In genomic region chr3:139287557-139287956, GRCh38 we compare ENCODE assay signal across 25 cellular contexts.
"Had no signal": no experiment of that assay in that cellular context is flagged by ENCODE, and none has a peak within 500 bp of the region (broad histone marks: within the 10 kb centered on the region; RNA-seq: fewer than 3 reads in every experiment).

No MANE protein-coding gene starts in this region.

- H3K4me1 ChIP-seq: left lung, lower lobe of right lung, neural progenitor cell, prostate gland, tibial nerve had no signal

- FAIRE-seq: keratinocyte had no signal

- H3K27ac Mint-ChIP-seq: naive thymus-derived CD8-positive, alpha-beta T cell; nephron; neural progenitor cell; stimulated activated memory B cell treated with anti-CD40 and anti-IgM and Interleukin-4, amounts not matched to agents 10 μg/mL and 1 μg/mL and 100 μg/mL, for 72 hours; stimulated activated naive CD8-positive, alpha-beta T cell treated with anti-CD3 and anti-CD28 coated beads, Interleukin-15, amount 100 ng/mL, for 72 hours; type B pancreatic cell had no signal

- H3K27ac ChIP-seq: left lung, lower lobe of right lung, neural progenitor cell, neutrophil, prostate gland, tibial nerve had no signal

- DNase-seq: hippocampal formation; kidney glomerular epithelial cell; left cardiac atrium; left lung; lower lobe of right lung; mammary epithelial cell; mesenchymal stem cell; naive thymus-derived CD8-positive, alpha-beta T cell; occipital lobe; retina; stimulated activated CD4-positive, alpha-beta T cell treated with anti-CD3 and anti-CD28 coated beads, Interleukin-4, amount 100 ng/mL, for 4 hours; stimulated activated CD8-positive, alpha-beta memory T cell treated with anti-CD3 and anti-CD28 coated beads, Interleukin-4, amount 100 ng/mL, for 48 hours; stimulated activated naive CD4-positive, alpha-beta T cell treated with Interleukin-2 at 50 U/mL for 16 hours; stimulated activated naive CD8-positive, alpha-beta T cell treated with anti-CD3 and anti-CD28 coated beads, Interleukin-15, amount 100 ng/mL, for 72 hours; substantia nigra had no signal

- H3K27me3 Mint-ChIP-seq: naive thymus-derived CD8-positive, alpha-beta T cell; stimulated activated memory B cell treated with anti-CD40 and anti-IgM and Interleukin-4, amounts not matched to agents 10 μg/mL and 1 μg/mL and 100 μg/mL, for 72 hours; stimulated activated naive CD8-positive, alpha-beta T cell treated with anti-CD3 and anti-CD28 coated beads, Interleukin-15, amount 100 ng/mL, for 72 hours had no signal

- ATAC-seq: left lung; lower lobe of right lung; naive thymus-derived CD8-positive, alpha-beta T cell; sciatic nerve; stimulated activated memory B cell treated with anti-CD40 and anti-IgM and Interleukin-4, amounts not matched to agents 10 μg/mL and 1 μg/mL and 100 μg/mL, for 72 hours; stimulated activated naive CD8-positive, alpha-beta T cell treated with anti-CD3 and anti-CD28 coated beads, Interleukin-15, amount 100 ng/mL, for 72 hours had no signal

- H2AFZ ChIP-seq: neural progenitor cell had no signal

- H3K9me3 Mint-ChIP-seq: naive thymus-derived CD8-positive, alpha-beta T cell; nephron; neural progenitor cell; stimulated activated memory B cell treated with anti-CD40 and anti-IgM and Interleukin-4, amounts not matched to agents 10 μg/mL and 1 μg/mL and 100 μg/mL, for 72 hours; stimulated activated naive CD8-positive, alpha-beta T cell treated with anti-CD3 and anti-CD28 coated beads, Interleukin-15, amount 100 ng/mL, for 72 hours; type B pancreatic cell had no signal

- H3K4me3 Mint-ChIP-seq: naive thymus-derived CD8-positive, alpha-beta T cell; nephron; neural progenitor cell; stimulated activated memory B cell treated with anti-CD40 and anti-IgM and Interleukin-4, amounts not matched to agents 10 μg/mL and 1 μg/mL and 100 μg/mL, for 72 hours; stimulated activated naive CD8-positive, alpha-beta T cell treated with anti-CD3 and anti-CD28 coated beads, Interleukin-15, amount 100 ng/mL, for 72 hours; type B pancreatic cell had no signal

- H3K4me2 ChIP-seq: neural progenitor cell had no signal

- H3K4me1 Mint-ChIP-seq: naive thymus-derived CD8-positive, alpha-beta T cell; nephron; stimulated activated memory B cell treated with anti-CD40 and anti-IgM and Interleukin-4, amounts not matched to agents 10 μg/mL and 1 μg/mL and 100 μg/mL, for 72 hours; stimulated activated naive CD8-positive, alpha-beta T cell treated with anti-CD3 and anti-CD28 coated beads, Interleukin-15, amount 100 ng/mL, for 72 hours had no signal

- H3K9ac ChIP-seq: neural progenitor cell had no signal

- H3K9me3 ChIP-seq: left lung, lower lobe of right lung, neutrophil, prostate gland, tibial nerve had no signal

- H3K27me3 ChIP-seq: left lung, neural progenitor cell, tibial nerve had no signal

- H3K4me3 ChIP-seq: left lung, lower lobe of right lung, neural progenitor cell, prostate gland, skin epidermis, tibial nerve had no signal

- H3K36me3 Mint-ChIP-seq: naive thymus-derived CD8-positive, alpha-beta T cell; neural progenitor cell; stimulated activated memory B cell treated with anti-CD40 and anti-IgM and Interleukin-4, amounts not matched to agents 10 μg/mL and 1 μg/mL and 100 μg/mL, for 72 hours; type B pancreatic cell had no signal

- H3K36me3 ChIP-seq: left lung, lower lobe of right lung, neural progenitor cell, neutrophil, prostate gland, tibial nerve had no signal
